23 cellular contexts compared by ENCODE assay signal in the genomic region with DNA sequence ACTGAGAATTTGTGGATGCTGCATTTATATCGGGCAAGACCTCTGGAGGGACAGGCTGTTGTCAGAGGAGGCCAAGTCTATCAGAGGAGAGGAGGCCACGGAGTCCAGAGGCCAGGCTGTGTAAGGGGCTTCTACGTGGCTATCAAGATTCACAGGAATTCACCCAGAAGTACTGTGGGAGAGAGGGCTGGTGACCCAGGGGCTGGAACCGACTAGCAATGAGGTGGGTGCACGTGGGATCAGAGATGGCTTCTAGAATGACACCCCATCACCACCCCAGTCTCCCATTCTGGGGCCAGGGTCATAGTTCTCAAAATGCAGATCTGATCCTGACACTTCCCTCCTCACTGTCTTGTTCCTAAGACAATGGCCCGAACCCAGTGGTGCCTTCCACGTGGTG.
DNase-seq lines count a peak whose midpoint lies in the region; ATAC-seq and TF ChIP-seq lines count a peak whose summit lies in the region.
"Had no signal": no experiment of that assay in that cellular context is flagged by ENCODE, and none has a peak within 500 bp of the region (broad histone marks: within the 10 kb centered on the region; RNA-seq: fewer than 3 reads in every experiment).

No MANE protein-coding gene starts in this region.

- no peak overlapping the region for H4K8ac ChIP-seq in neuronal stem cell (ENCODE audit: low read depth, low read length)

- no peak overlapping the region for H4K91ac ChIP-seq in neuronal stem cell (ENCODE audit: low read depth, low read length, poor library complexity)

- no peak overlapping the region for H3K27ac Mint-ChIP-seq in activated CD8-positive, alpha-beta memory T cell treated with anti-CD3 and anti-CD28 coated beads, Interleukin-2, amount 10 ng/mL, durations not matched to agents 7 days and 5 days
- no peak overlapping the region for H3K27ac Mint-ChIP-seq in glutamatergic neuron (ENCODE audit: unreplicated experiment)
- H3K27ac Mint-ChIP-seq: CD4-positive, alpha-beta memory T cell had no signal

- H2AK5ac ChIP-seq in neuronal stem cell (ENCODE audit: low read depth, low read length): peak overlapping the region; percentile 85

- H3K9me3 ChIP-seq in neuronal stem cell (replicated peaks in 1 of 2; ENCODE audit: control insufficient read depth in 2 of 2, insufficient read depth in 1 of 2, low read depth in 1 of 2, low read length in 2 of 2) (no peaks in the 10 kb centered on the region), tibial artery (no peaks in the 10 kb centered on the region)
- H3K9me3 ChIP-seq: BLaER1, Peyer's patch had no signal

- TF ChIP-seq CTCF in glutamatergic neuron (IDR thresholded peaks at IDR 0.05; ENCODE audit: partially characterized antibody, unreplicated experiment) (no peak), tibial artery (IDR thresholded peaks at IDR 0.05) (no peak)

- H3K23ac ChIP-seq in neuronal stem cell (ENCODE audit: low read depth, low read length, poor library complexity): no peak overlapping the region

- no peaks in the 10 kb centered on the region for H3K4me1 Mint-ChIP-seq in activated CD8-positive, alpha-beta memory T cell treated with anti-CD3 and anti-CD28 coated beads, Interleukin-2, amount 10 ng/mL, durations not matched to agents 7 days and 5 days
- peaks cover 5% of the 10 kb centered on the region for H3K4me1 Mint-ChIP-seq in glutamatergic neuron (ENCODE audit: low read depth, unreplicated experiment)
- H3K4me1 Mint-ChIP-seq: CD4-positive, alpha-beta memory T cell had no signal

- no peak overlapping the region for H3K9ac ChIP-seq in neuronal stem cell (ENCODE audit: low read depth, low read length, poor library complexity)
- H3K9ac ChIP-seq: BLaER1, KMS-11 had no signal

- no peaks in the 10 kb centered on the region for H3K79me1 ChIP-seq in neuronal stem cell (ENCODE audit: low read depth, low read length)

- CTCF ChIA-PET in activated CD8-positive, alpha-beta memory T cell treated with anti-CD3 and anti-CD28 coated beads, Interleukin-2, amount 10 ng/mL, durations not matched to agents 7 days and 5 days (lab: Charles Lee): no interaction called here

- peaks cover 2% of the 10 kb centered on the region for H3K27me3 Mint-ChIP-seq in activated CD8-positive, alpha-beta memory T cell treated with anti-CD3 and anti-CD28 coated beads, Interleukin-2, amount 10 ng/mL, durations not matched to agents 7 days and 5 days
- H3K27me3 Mint-ChIP-seq in glutamatergic neuron (ENCODE audit: unreplicated experiment): peaks cover 7% of the 10 kb centered on the region

- H2BK15ac ChIP-seq in neuronal stem cell (ENCODE audit: low read length): no peak overlapping the region

- H2BK5ac ChIP-seq in neuronal stem cell (ENCODE audit: low read length): no peak overlapping the region

- in situ Hi-C loops in KBM-7 (cut with MboI; ENCODE audit: low pct_unique_long_range_greater_than_20kb, low sequenced_read_pairs): loop anchor here (25.0 kb wide), 1 partner anchor 293 kb away; a partner anchor contains a TSS

- H3K4ac ChIP-seq in neuronal stem cell (ENCODE audit: low read length): no peak overlapping the region

- H3K27me3 ChIP-seq in neuronal stem cell (ENCODE audit: control insufficient read depth in 3 of 3, insufficient read depth in 3 of 3, low read depth in 1 of 3, low read length in 3 of 3): peaks cover 0 to 2% (median 0%) of the 10 kb centered on the region in 3 experiments
- H3K27me3 ChIP-seq in tibial artery: peaks cover 0 to 32% of the 10 kb centered on the region in 2 donors
- H3K27me3 ChIP-seq: BLaER1, Peyer's patch had no signal

- H3K36me3 ChIP-seq in neuronal stem cell (replicated peaks in 1 of 2; ENCODE audit: control insufficient read depth in 2 of 2, insufficient read depth in 2 of 2, low read length in 2 of 2) (no peaks in the 10 kb centered on the region), tibial artery (no peaks in the 10 kb centered on the region)
- H3K36me3 ChIP-seq: BLaER1, Peyer's patch had no signal

- H3K4me2 ChIP-seq in neuronal stem cell (ENCODE audit: insufficient read depth, low read length, poor library complexity, severe bottlenecking): no peak overlapping the region
- H3K4me2 ChIP-seq: BLaER1, KMS-11 had no signal

- intact Hi-C loops in tibial artery (cut with DNase I; ENCODE audit: low total_unique reads): loop anchor here (10.0 kb wide), 1 partner anchor 781 kb away; no protein-coding TSS in a partner anchor

- H3K4me1 ChIP-seq in neuronal stem cell (ENCODE audit: control insufficient read depth in 2 of 2, insufficient read depth in 1 of 2, low read depth in 1 of 2, low read length in 2 of 2) (peaks cover 0 to 9% of the 10 kb centered on the region in 2 donors), tibial artery (peaks cover 0 to 7% (median 0%) of the 10 kb centered on the region in 4 donors)
- H3K4me1 ChIP-seq: Caco-2, Peyer's patch had no signal

- no peaks in the 10 kb centered on the region for H3K36me3 Mint-ChIP-seq in activated CD8-positive, alpha-beta memory T cell treated with anti-CD3 and anti-CD28 coated beads, Interleukin-2, amount 10 ng/mL, durations not matched to agents 7 days and 5 days
- no peaks in the 10 kb centered on the region for H3K36me3 Mint-ChIP-seq in glutamatergic neuron (ENCODE audit: unreplicated experiment)
- H3K36me3 Mint-ChIP-seq: CD4-positive, alpha-beta memory T cell had no signal

- H2BK120ac ChIP-seq in neuronal stem cell (ENCODE audit: low read depth, low read length): no peak overlapping the region

- H3K4me3 Mint-ChIP-seq in activated CD8-positive, alpha-beta memory T cell treated with anti-CD3 and anti-CD28 coated beads, Interleukin-2, amount 10 ng/mL, durations not matched to agents 7 days and 5 days: no peak overlapping the region
- no peak overlapping the region for H3K4me3 Mint-ChIP-seq in glutamatergic neuron (ENCODE audit: unreplicated experiment)
- H3K4me3 Mint-ChIP-seq: CD4-positive, alpha-beta memory T cell had no signal

- no peak overlapping the region for H2AFZ ChIP-seq in neuronal stem cell (ENCODE audit: low read length)

- H3K27ac ChIP-seq in neuronal stem cell (replicated peaks; ENCODE audit: low read length) (no peak overlapping the region), tibial artery (no peak overlapping the region)
- H3K27ac ChIP-seq: 22Rv1, BLaER1, KMS-11, Peyer's patch had no signal

- peak overlapping the region; percentile 40 for H3K18ac ChIP-seq in neuronal stem cell (ENCODE audit: low read length)

- no CpG with 5 or more reads among the region's 7 CpGs for WGBS in neuronal stem cell (ENCODE audit: extremely low coverage in 2 of 2, insufficient read length in 2 of 2, insufficient replicate concordance in 1 of 2), 2 donors

- ATAC-seq in activated CD8-positive, alpha-beta memory T cell treated with anti-CD3 and anti-CD28 coated beads, Interleukin-2, amount 10 ng/mL, durations not matched to agents 7 days and 5 days: no peak
- no peak for ATAC-seq in HG03342 (IDR thresholded peaks at IDR 0.05; ENCODE audit: unreplicated experiment)

- no peak overlapping the region for H2BK12ac ChIP-seq in neuronal stem cell (ENCODE audit: low read length)

- DNase-seq in activated CD8-positive, alpha-beta memory T cell treated with anti-CD3 and anti-CD28 coated beads, Interleukin-2, amount 50 U/mL, for 4 hours: peak; percentile 1
- DNase-seq in activated CD8-positive, alpha-beta memory T cell treated with anti-CD3 and anti-CD28 coated beads, Interleukin-2, amount 10 ng/mL, durations not matched to agents 7 days and 5 days: no peak
- DNase-seq in glutamatergic neuron (peak; percentile 3), neuronal stem cell (ENCODE audit: low spot score) (no peak), tibial artery (peak; percentile 13 to 29), KBM-7 (no peak), mucosa of gallbladder (ENCODE audit: low spot score) (no peak)
- DNase-seq: ACHN; CD4-positive, alpha-beta memory T cell; DMS 273 treated with DMSO at 0.1 percent for 48 hours; H7; NCI-H1105; NCI-H2081; NCI-H2171; NCI-H524; NCI-H774; NK-92 treated with Interleukin-12 subunit alpha and Interleukin-12 subunit beta, amount 100 ng/mL, for 24 hours had no signal

- no peak overlapping the region for H3K14ac ChIP-seq in neuronal stem cell (ENCODE audit: low read length)

- peaks cover 5% of the 10 kb centered on the region for H3K9me3 Mint-ChIP-seq in activated CD8-positive, alpha-beta memory T cell treated with anti-CD3 and anti-CD28 coated beads, Interleukin-2, amount 10 ng/mL, durations not matched to agents 7 days and 5 days (ENCODE audit: low read depth)
- peaks cover 4% of the 10 kb centered on the region for H3K9me3 Mint-ChIP-seq in glutamatergic neuron (ENCODE audit: unreplicated experiment)

- H3K4me3 ChIP-seq in neuronal stem cell (ENCODE audit: low read length in 2 of 2): no peak overlapping the region
- no peak overlapping the region for H3K4me3 ChIP-seq in tibial artery
- H3K4me3 ChIP-seq: BLaER1, Peyer's patch had no signal

Comparison
In these comparisons a context has a peak if more than half of its experiments do, and no peak if none do; other contexts are left out.
1. DNase-seq: peak in activated CD8-positive, alpha-beta memory T cell treated with anti-CD3 and anti-CD28 coated beads, Interleukin-2, amount 50 U/mL, for 4 hours (single experiment), glutamatergic neuron (single experiment) and tibial artery (2 of 2); none in activated CD8-positive, alpha-beta memory T cell treated with anti-CD3 and anti-CD28 coated beads, Interleukin-2, amount 10 ng/mL, durations not matched to agents 7 days and 5 days (single experiment), neuronal stem cell (single experiment), KBM-7 (single experiment) and mucosa of gallbladder (single experiment).